Comparison of ENCODE assay signal across 20 cellular contexts in the genomic region with DNA sequence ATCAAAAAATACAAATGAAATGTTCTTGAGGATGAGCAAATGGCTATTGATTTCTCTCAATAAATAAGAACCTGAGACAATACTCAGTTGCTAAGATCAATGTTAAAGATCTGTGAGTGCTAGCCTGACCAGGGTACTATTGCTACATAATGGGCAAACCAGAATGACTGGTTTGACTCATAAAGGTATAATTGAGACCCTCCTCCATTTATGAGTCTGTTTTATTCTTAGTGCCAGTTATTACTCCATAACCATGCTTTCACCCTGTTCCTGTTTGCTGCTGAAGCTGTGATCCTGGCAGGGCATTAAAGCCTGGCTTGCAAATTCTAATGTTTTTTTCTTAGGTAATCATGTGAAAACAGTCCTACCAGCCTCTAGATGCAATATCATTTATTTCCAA. TPM values are rescaled to one million over a fixed set of nuclear protein-coding genes. Genes with fewer than 3 reads are reported as not detected.
A peak's percentile ranks its signal among the peaks of the same experiment; 100 is the strongest.
DNase-seq lines count a peak whose midpoint lies in the region; ATAC-seq, FAIRE-seq and TF ChIP-seq lines count a peak whose summit lies in the region.
"Had no signal": no experiment of that assay in that cellular context is flagged by ENCODE, and none has a peak within 500 bp of the region (broad histone marks: within the 10 kb centered on the region; RNA-seq: fewer than 3 reads in every experiment).

No MANE protein-coding gene starts in this region.

- H3K36me3 Mint-ChIP-seq in Calu3 (ENCODE audit: insufficient read depth, unreplicated experiment) (peaks cover 5% of the 10 kb centered on the region), GM23338 (ENCODE audit: low read depth) (no peaks in the 10 kb centered on the region)

- peaks cover 2% of the 10 kb centered on the region; the same call in 1 of the 2 replicates for H3K9me2 ChIP-seq in GM23338 (ENCODE audit: insufficient read depth)

- CTCF ChIA-PET in Calu3 (lab: Charles Lee) = interaction anchor here (0.6 to 1.3 kb wide), 3 partner anchors 9 to 88 kb away, joined by 3 read pairs; no protein-coding TSS in a partner anchor

- peaks cover 9% of the 10 kb centered on the region for H3K4me1 Mint-ChIP-seq in Calu3 (ENCODE audit: low read depth, unreplicated experiment)
- peaks cover 7% of the 10 kb centered on the region; the same call in 2 of the 3 replicates for H3K4me1 Mint-ChIP-seq in GM23338
- H3K4me1 Mint-ChIP-seq: T-helper 17 cell had no signal

- ATAC-seq in GM23338 (no peak), HG03175 (IDR thresholded peaks at IDR 0.05; ENCODE audit: unreplicated experiment) (no peak), right lobe of liver (no peak)
- ATAC-seq: T-helper 17 cell had no signal

- H3K27me3 ChIP-seq in GM23338 (ENCODE audit: insufficient read depth) (no peaks in the 10 kb centered on the region), bronchial epithelial cell (ENCODE audit: control insufficient read depth, insufficient read depth, low read length) (no peaks in the 10 kb centered on the region), right lobe of liver (no peaks in the 10 kb centered on the region)
- H3K27me3 ChIP-seq: Peyer's patch had no signal

- H2AFZ ChIP-seq in GM23338 = peak overlapping the region; percentile 19; the same call in 1 of the 2 replicates

- H3K27ac ChIP-seq in GM23338 (ENCODE audit: low read depth) (no peak overlapping the region), right lobe of liver (no peak overlapping the region)
- H3K27ac ChIP-seq: Peyer's patch had no signal

- no peaks in the 10 kb centered on the region for H3K79me2 ChIP-seq in GM23338 (replicated peaks; ENCODE audit: insufficient read depth)

- intact Hi-C loops in Calu3 (cut with micrococcal nuclease; ENCODE audit: unreplicated experiment) = no loop called here
- intact Hi-C loops in right lobe of liver (cut with DNase I) = no loop called here

- no peak for TF ChIP-seq POLR2A in right lobe of liver (IDR thresholded peaks at IDR 0.05)

- H4K20me1 ChIP-seq in GM23338 (replicated peaks; ENCODE audit: insufficient read depth) = no peaks in the 10 kb centered on the region

- H3F3A ChIP-seq in GM23338 (replicated peaks; ENCODE audit: low read depth) = no peaks in the 10 kb centered on the region

- no peak overlapping the region for H3K4me2 ChIP-seq in GM23338

- H3K4me3 ChIP-seq in GM23338 (no peak overlapping the region), bronchial epithelial cell (ENCODE audit: low read depth, low read length) (no peak overlapping the region), foreskin fibroblast (ENCODE audit: low read depth in 1 of 2, low read length in 2 of 2) (no peak overlapping the region), right lobe of liver (no peak overlapping the region)
- H3K4me3 ChIP-seq: Peyer's patch had no signal

- DNase-seq in Calu3 (peak; percentile 39), GM23338 (ENCODE audit: low spot score) (no peak), NOMO-1 treated with DMSO at 0.1 percent for 48 hours (lab: John Stamatoyannopoulos, UW; ENCODE audit: unreplicated experiment) (peak; percentile 37), bronchial epithelial cell (ENCODE audit: low read depth) (peak; percentile 47), foreskin fibroblast (no peak), right lobe of liver (no peak), NCI-H510A (lab: John Stamatoyannopoulos, UW) (no peak)
- DNase-seq: COR-L47, DMS153, IMR-90, Karpas-422, MV-4-11, NCI-H1436 treated with DMSO at 0.1 percent for 48 hours, NCI-H2107, NCI-H69, Peyer's patch, SHP77 treated with DMSO at 0.1 percent for 48 hours, T-helper 17 cell had no signal

- no peaks in the 10 kb centered on the region for H3K9me3 ChIP-seq in right lobe of liver
- H3K9me3 ChIP-seq: Peyer's patch had no signal

- H3K9me3 Mint-ChIP-seq in Calu3 (ENCODE audit: low read depth, unreplicated experiment) = no peaks in the 10 kb centered on the region
- H3K9me3 Mint-ChIP-seq in GM23338 = no peaks in the 10 kb centered on the region; the same call in 2 of the 3 replicates

- no TSS peak for BruUV-seq in Calu3 (replicated peaks; lab: Mats Ljungman, UMichigan)

- H3K27me3 Mint-ChIP-seq in Calu3 (ENCODE audit: unreplicated experiment) (no peaks in the 10 kb centered on the region), GM23338 (ENCODE audit: insufficient read depth, low read depth, poor library complexity) (peaks cover 1% of the 10 kb centered on the region)

- no peak for FAIRE-seq in bronchial epithelial cell (lab: Jason Lieb, UNC)
- FAIRE-seq: H54 had no signal

- H3K36me3 ChIP-seq in GM23338 (ENCODE audit: insufficient read depth) = no peaks in the 10 kb centered on the region
- H3K36me3 ChIP-seq in bronchial epithelial cell (ENCODE audit: control insufficient read depth, insufficient read depth, low read length) = no peaks in the 10 kb centered on the region
- no peaks in the 10 kb centered on the region for H3K36me3 ChIP-seq in right lobe of liver
- H3K36me3 ChIP-seq: Peyer's patch had no signal

- TF ChIP-seq CTCF in Calu3 (IDR thresholded peaks at IDR 0.05; ENCODE audit: unreplicated experiment) = no peak
- no peak for TF ChIP-seq CTCF in GM23338 (conservative IDR thresholded peaks at IDR 0.05; ENCODE audit: low read depth in 2 of 2)
- no peak for TF ChIP-seq CTCF in bronchial epithelial cell (IDR thresholded peaks at IDR 0.05; ENCODE audit: insufficient read depth, low read length, severe bottlenecking)
- TF ChIP-seq CTCF in foreskin fibroblast (IDR thresholded peaks at IDR 0.05; ENCODE audit: low read depth, low read length) = no peak
- no peak for TF ChIP-seq CTCF in right lobe of liver (IDR thresholded peaks at IDR 0.05)

- H3K27ac Mint-ChIP-seq in Calu3 (ENCODE audit: unreplicated experiment) (peak overlapping the region; percentile 55), GM23338 (no peak overlapping the region)
- H3K27ac Mint-ChIP-seq: T-helper 17 cell had no signal

- peaks cover 6% of the 10 kb centered on the region for H3K4me1 ChIP-seq in GM23338 (ENCODE audit: insufficient read depth)
- no peaks in the 10 kb centered on the region for H3K4me1 ChIP-seq in right lobe of liver
- H3K4me1 ChIP-seq: Peyer's patch had no signal

- no peak overlapping the region for H3K4me3 Mint-ChIP-seq in Calu3 (ENCODE audit: low read depth, unreplicated experiment)
- no peak overlapping the region for H3K4me3 Mint-ChIP-seq in GM23338
- H3K4me3 Mint-ChIP-seq: T-helper 17 cell had no signal

TF ChIP-seq in GM23338, 12 proteins besides CTCF, POLR2A, EP300 and RAD21 (continues in another document):
- TF ChIP-seq JUNB (IDR thresholded peaks at IDR 0.05; ENCODE audit: unreplicated experiment) (no peak), POLR2AphosphoS5 (IDR thresholded peaks at IDR 0.05; ENCODE audit: low read depth) (no peak)

RNA-seq across cellular contexts. Expression of gene PPM1B, which starts 56.6 kb away (rescaled TPM):
- total RNA-seq in Calu3 (2022) (73.4 and 75.0 TPM in 2 replicates), bronchial epithelial cell (35.3 and 44.4 TPM in 2 replicates), right lobe of liver (10 to 100 TPM; 20.4 to 43.3 (median 27.8) TPM)
- 134 and 137 TPM in 2 replicates for total RNA-seq in GM23338 (2014; rRNA removed; shearing (Covaris generic))
- 93.1 and 112 TPM in 2 replicates for polyA plus RNA-seq in GM23338 (2016; fragmentation: Nextera tagmentation; extraction: Ambion mirVana)

Comparison
In these comparisons a context has a peak if more than half of its experiments do, and no peak if none do; other contexts are left out.
1. DNase-seq: peak in Calu3 (single experiment), NOMO-1 treated with DMSO at 0.1 percent for 48 hours (single experiment) and bronchial epithelial cell (single experiment); none in GM23338 (single experiment), foreskin fibroblast (0 of 2), right lobe of liver (0 of 3) and NCI-H510A (single experiment).